ENCODE assay signal across 19 cellular contexts in genomic region chr5:14794600-14795230, GRCh38.
"Had no signal": no experiment of that assay in that cellular context is flagged by ENCODE, and none has a peak within 500 bp of the region (broad histone marks: within the 10 kb centered on the region; RNA-seq: fewer than 3 reads in every experiment).

No MANE protein-coding gene starts in this region.

- H3K36me3 Mint-ChIP-seq: natural killer cell treated with Interleukin-12 subunit alpha and Interleukin-12 subunit beta and Interleukin-15 and Interleukin-18, amount 100 ng/mL, for 72 hours had no signal

- H3K27me3 ChIP-seq: cardiac muscle cell, colonic mucosa, hepatocyte, right lobe of liver, suprapubic skin, upper lobe of right lung had no signal

- H3K4me3 ChIP-seq: cardiac muscle cell, colonic mucosa, hepatocyte, left ventricle myocardium inferior, prostate gland, right lobe of liver, smooth muscle cell, suprapubic skin, upper lobe of right lung had no signal

- H3K27ac ChIP-seq: cardiac muscle cell, colonic mucosa, left ventricle myocardium inferior, right lobe of liver, suprapubic skin, upper lobe of right lung had no signal

- H3K9me3 Mint-ChIP-seq: activated naive CD4-positive, alpha-beta T cell treated with anti-CD3 and anti-CD28 coated beads for 36 hours; activated T-helper 17 cell treated with anti-CD3 and anti-CD28 coated beads, Interleukin-2, amount 50 U/mL, for 72 hours; memory B cell; natural killer cell treated with Interleukin-12 subunit alpha and Interleukin-12 subunit beta and Interleukin-15 and Interleukin-18, amount 100 ng/mL, for 72 hours; T-helper 1 cell treated with Interleukin-12 subunit alpha and Interleukin-12 subunit beta and Interleukin-4 antibody, amounts not matched to agents 30 μg/mL and 1 μg/mL, for 36 hours had no signal

- H3K4me1 ChIP-seq: colonic mucosa, right lobe of liver, suprapubic skin, upper lobe of right lung had no signal

- H3K9me3 ChIP-seq: colonic mucosa, left ventricle myocardium inferior, prostate gland, right lobe of liver, suprapubic skin, upper lobe of right lung had no signal

- H3K4me3 Mint-ChIP-seq: activated naive CD4-positive, alpha-beta T cell treated with anti-CD3 and anti-CD28 coated beads for 36 hours; activated T-helper 17 cell treated with anti-CD3 and anti-CD28 coated beads, Interleukin-2, amount 50 U/mL, for 72 hours; memory B cell; natural killer cell treated with Interleukin-12 subunit alpha and Interleukin-12 subunit beta and Interleukin-15 and Interleukin-18, amount 100 ng/mL, for 72 hours; T-helper 1 cell treated with Interleukin-12 subunit alpha and Interleukin-12 subunit beta and Interleukin-4 antibody, amounts not matched to agents 30 μg/mL and 1 μg/mL, for 36 hours had no signal

- H3K36me3 ChIP-seq: cardiac muscle cell, colonic mucosa, left ventricle myocardium inferior, prostate gland, right lobe of liver, upper lobe of right lung had no signal

- ATAC-seq: activated T-helper 17 cell treated with anti-CD3 and anti-CD28 coated beads, Interleukin-2, amount 50 U/mL, for 72 hours; esophagus mucosa; natural killer cell treated with Interleukin-12 subunit alpha and Interleukin-12 subunit beta and Interleukin-15 and Interleukin-18, amount 100 ng/mL, for 72 hours; right lobe of liver; upper lobe of right lung had no signal

- H3K27ac Mint-ChIP-seq: activated naive CD4-positive, alpha-beta T cell treated with anti-CD3 and anti-CD28 coated beads for 36 hours; activated T-helper 17 cell treated with anti-CD3 and anti-CD28 coated beads, Interleukin-2, amount 50 U/mL, for 72 hours; memory B cell; natural killer cell treated with Interleukin-12 subunit alpha and Interleukin-12 subunit beta and Interleukin-15 and Interleukin-18, amount 100 ng/mL, for 72 hours; T-helper 1 cell treated with Interleukin-12 subunit alpha and Interleukin-12 subunit beta and Interleukin-4 antibody, amounts not matched to agents 30 μg/mL and 1 μg/mL, for 36 hours had no signal

- H3K27me3 Mint-ChIP-seq: activated T-helper 17 cell treated with anti-CD3 and anti-CD28 coated beads, Interleukin-2, amount 50 U/mL, for 72 hours; memory B cell; natural killer cell treated with Interleukin-12 subunit alpha and Interleukin-12 subunit beta and Interleukin-15 and Interleukin-18, amount 100 ng/mL, for 72 hours had no signal

- DNase-seq: activated CD4-positive, alpha-beta T cell treated with anti-CD3 and anti-CD28 coated beads, Interleukin-2, amount 50 U/mL, for 4 hours; activated naive CD4-positive, alpha-beta T cell treated with anti-CD3 and anti-CD28 coated beads for 36 hours; colonic mucosa; left ventricle myocardium inferior; right lobe of liver; stimulated activated CD4-positive, alpha-beta T cell treated with anti-CD3 and anti-CD28 coated beads, Interleukin-4, amount 100 ng/mL, for 4 hours; stimulated activated CD8-positive, alpha-beta memory T cell treated with anti-CD3 and anti-CD28 coated beads, Interleukin-4, amount 100 ng/mL, for 48 hours; stimulated activated naive CD4-positive, alpha-beta T cell treated with Interleukin-2 at 50 U/mL for 16 hours; upper lobe of right lung had no signal
